25 cellular contexts compared by ENCODE assay signal in the genomic region with DNA sequence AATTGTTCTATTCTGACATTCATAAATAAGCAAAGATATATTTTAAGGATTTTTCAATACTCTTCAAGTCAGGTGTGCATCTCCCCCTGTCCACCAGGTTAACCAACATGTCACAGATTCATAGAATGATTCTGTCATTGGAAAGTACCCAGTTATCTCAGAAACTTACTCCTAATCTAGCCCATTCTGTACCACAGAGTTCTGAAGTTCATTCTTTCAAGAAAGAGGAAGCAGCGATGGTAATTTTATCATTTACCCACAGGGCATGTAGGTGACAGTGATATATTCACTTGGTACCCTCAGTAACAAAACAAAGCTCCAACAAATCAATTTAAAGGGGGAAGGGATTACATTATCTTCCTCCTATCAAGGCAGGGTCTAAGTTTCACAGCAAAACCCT. TPM values are rescaled to one million over a fixed set of nuclear protein-coding genes. Genes with fewer than 3 reads are reported as not detected.
DNase-seq lines count a peak whose midpoint lies in the region; ATAC-seq and TF ChIP-seq lines count a peak whose summit lies in the region.
"Had no signal": no experiment of that assay in that cellular context is flagged by ENCODE, and none has a peak within 500 bp of the region (broad histone marks: within the 10 kb centered on the region; RNA-seq: fewer than 3 reads in every experiment).

No MANE protein-coding gene starts in this region.

- peak overlapping the region; percentile 20 for H3K27ac Mint-ChIP-seq in activated naive CD4-positive, alpha-beta T cell treated with anti-CD3 and anti-CD28 coated beads, Interleukin-2, amount 50 U/mL, for 24 hours
- no peak overlapping the region for H3K27ac Mint-ChIP-seq in activated naive CD4-positive, alpha-beta T cell treated with anti-CD3 and anti-CD28 coated beads for 36 hours
- no peak overlapping the region for H3K27ac Mint-ChIP-seq in type B pancreatic cell
- H3K27ac Mint-ChIP-seq: activated CD8-positive, alpha-beta memory T cell treated with anti-CD3 and anti-CD28 coated beads, Interleukin-2, amount 10 ng/mL, durations not matched to agents 7 days and 5 days; GM23338; memory B cell; naive thymus-derived CD8-positive, alpha-beta T cell; T-helper 1 cell treated with Interleukin-12 subunit alpha and Interleukin-12 subunit beta and Interleukin-4 antibody, amounts not matched to agents 30 μg/mL and 1 μg/mL, for 36 hours had no signal

- no peak for DNase-seq in activated naive CD4-positive, alpha-beta T cell treated with anti-CD3 and anti-CD28 coated beads for 36 hours
- no peak for DNase-seq in type B pancreatic cell (ENCODE audit: extremely low spot score, unreplicated experiment)
- DNase-seq in NCI-H2081 (lab: John Stamatoyannopoulos, UW): no peak
- DNase-seq in cardiac septum (ENCODE audit: low spot score): no peak
- DNase-seq in OCI-M2 (lab: John Stamatoyannopoulos, UW; ENCODE audit: unreplicated experiment): no peak
- DNase-seq: 8988T; activated CD4-positive, CD25-positive, alpha-beta regulatory T cell treated with anti-CD3 and anti-CD28 coated beads, Interleukin-2, amount 50 U/mL, for 72 hours; activated CD8-positive, alpha-beta memory T cell treated with anti-CD3 and anti-CD28 coated beads, Interleukin-2, amount 10 ng/mL, durations not matched to agents 7 days and 5 days; anterior cingulate cortex; BE2C; hypothalamus; MG63; naive thymus-derived CD8-positive, alpha-beta T cell; NCI-H1694 treated with DMSO at 0.1 percent for 48 hours; psoas muscle; SHP77 treated with DMSO at 0.1 percent for 48 hours; tibial artery had no signal

- CTCF ChIA-PET in activated naive CD4-positive, alpha-beta T cell treated with anti-CD3 and anti-CD28 coated beads for 36 hours (lab: Charles Lee): no interaction called here

- H3K4me3 Mint-ChIP-seq in activated naive CD4-positive, alpha-beta T cell treated with anti-CD3 and anti-CD28 coated beads, Interleukin-2, amount 50 U/mL, for 24 hours: no peak overlapping the region
- H3K4me3 Mint-ChIP-seq in activated naive CD4-positive, alpha-beta T cell treated with anti-CD3 and anti-CD28 coated beads for 36 hours: no peak overlapping the region
- no peak overlapping the region for H3K4me3 Mint-ChIP-seq in type B pancreatic cell
- H3K4me3 Mint-ChIP-seq: activated CD8-positive, alpha-beta memory T cell treated with anti-CD3 and anti-CD28 coated beads, Interleukin-2, amount 10 ng/mL, durations not matched to agents 7 days and 5 days; GM23338; memory B cell; naive thymus-derived CD8-positive, alpha-beta T cell; T-helper 1 cell treated with Interleukin-12 subunit alpha and Interleukin-12 subunit beta and Interleukin-4 antibody, amounts not matched to agents 30 μg/mL and 1 μg/mL, for 36 hours had no signal

- no peaks in the 10 kb centered on the region for H3K4me1 Mint-ChIP-seq in activated naive CD4-positive, alpha-beta T cell treated with anti-CD3 and anti-CD28 coated beads, Interleukin-2, amount 50 U/mL, for 24 hours
- no peaks in the 10 kb centered on the region for H3K4me1 Mint-ChIP-seq in activated naive CD4-positive, alpha-beta T cell treated with anti-CD3 and anti-CD28 coated beads for 36 hours (ENCODE audit: low read depth)
- H3K4me1 Mint-ChIP-seq in type B pancreatic cell (ENCODE audit: unreplicated experiment): peaks cover 10% of the 10 kb centered on the region
- H3K4me1 Mint-ChIP-seq: activated CD8-positive, alpha-beta memory T cell treated with anti-CD3 and anti-CD28 coated beads, Interleukin-2, amount 10 ng/mL, durations not matched to agents 7 days and 5 days; memory B cell; naive thymus-derived CD8-positive, alpha-beta T cell had no signal

- peak; percentile 19 for TF ChIP-seq CTCF in type B pancreatic cell (conservative IDR thresholded peaks at IDR 0.05)

- ATAC-seq in HG02798 (IDR thresholded peaks at IDR 0.05; ENCODE audit: poor library complexity, unreplicated experiment) (peak; percentile 68), HG03575 (IDR thresholded peaks at IDR 0.05; ENCODE audit: extremely low read depth, insufficient number of reproducible peaks, low FRiP score, unreplicated experiment) (peak; percentile 67)
- ATAC-seq: activated CD8-positive, alpha-beta memory T cell treated with anti-CD3 and anti-CD28 coated beads, Interleukin-2, amount 10 ng/mL, durations not matched to agents 7 days and 5 days; GM23338; HepG2; naive thymus-derived CD8-positive, alpha-beta T cell; psoas muscle had no signal

- H3K9me3 Mint-ChIP-seq in activated naive CD4-positive, alpha-beta T cell treated with anti-CD3 and anti-CD28 coated beads, Interleukin-2, amount 50 U/mL, for 24 hours: peaks cover 9% of the 10 kb centered on the region
- peaks cover 4% of the 10 kb centered on the region for H3K9me3 Mint-ChIP-seq in activated naive CD4-positive, alpha-beta T cell treated with anti-CD3 and anti-CD28 coated beads for 36 hours
- H3K9me3 Mint-ChIP-seq in type B pancreatic cell: no peaks in the 10 kb centered on the region
- H3K9me3 Mint-ChIP-seq: GM23338; memory B cell; T-helper 1 cell treated with Interleukin-12 subunit alpha and Interleukin-12 subunit beta and Interleukin-4 antibody, amounts not matched to agents 30 μg/mL and 1 μg/mL, for 36 hours had no signal

- no peaks in the 10 kb centered on the region for H3K36me3 Mint-ChIP-seq in activated naive CD4-positive, alpha-beta T cell treated with anti-CD3 and anti-CD28 coated beads, Interleukin-2, amount 50 U/mL, for 24 hours
- no peaks in the 10 kb centered on the region for H3K36me3 Mint-ChIP-seq in activated naive CD4-positive, alpha-beta T cell treated with anti-CD3 and anti-CD28 coated beads for 36 hours (ENCODE audit: low read depth)
- no peaks in the 10 kb centered on the region for H3K36me3 Mint-ChIP-seq in type B pancreatic cell
- H3K36me3 Mint-ChIP-seq: activated CD8-positive, alpha-beta memory T cell treated with anti-CD3 and anti-CD28 coated beads, Interleukin-2, amount 10 ng/mL, durations not matched to agents 7 days and 5 days; memory B cell; naive thymus-derived CD8-positive, alpha-beta T cell had no signal

- intact Hi-C loops in activated naive CD4-positive, alpha-beta T cell treated with anti-CD3 and anti-CD28 coated beads for 36 hours (cut with micrococcal nuclease): no loop called here
- intact Hi-C loops in cardiac septum (cut with DNase I): no loop called here

- no peaks in the 10 kb centered on the region for H3K27me3 Mint-ChIP-seq in activated naive CD4-positive, alpha-beta T cell treated with anti-CD3 and anti-CD28 coated beads, Interleukin-2, amount 50 U/mL, for 24 hours
- H3K27me3 Mint-ChIP-seq in activated naive CD4-positive, alpha-beta T cell treated with anti-CD3 and anti-CD28 coated beads for 36 hours (ENCODE audit: low read depth): no peaks in the 10 kb centered on the region
- H3K27me3 Mint-ChIP-seq in type B pancreatic cell: no peaks in the 10 kb centered on the region
- H3K27me3 Mint-ChIP-seq: activated CD8-positive, alpha-beta memory T cell treated with anti-CD3 and anti-CD28 coated beads, Interleukin-2, amount 10 ng/mL, durations not matched to agents 7 days and 5 days; memory B cell had no signal

RNA-seq across cellular contexts. Expression of gene MPPED2, which starts 18.9 kb away (rescaled TPM):
- total RNA-seq in activated naive CD4-positive, alpha-beta T cell treated with anti-CD3 and anti-CD28 coated beads for 36 hours: not detected
- total RNA-seq in type B pancreatic cell (ENCODE audit: low replicate concordance): 16.8 and 63.9 TPM in 2 replicates
- 8.2 TPM for total RNA-seq in cardiac septum
- total RNA-seq: activated CD8-positive, alpha-beta memory T cell treated with anti-CD3 and anti-CD28 coated beads, Interleukin-2, amount 10 ng/mL, durations not matched to agents 7 days and 5 days; HepG2; NCI-H460 had no signal
